In genomic region chr2:177243073-177243472, GRCh38 we compare ENCODE assay signal across 9 cellular contexts. TPM values are rescaled to one million over a fixed set of nuclear protein-coding genes. Genes with fewer than 3 reads are reported as not detected.
DNase-seq lines count a peak whose midpoint lies in the region; ATAC-seq and TF ChIP-seq lines count a peak whose summit lies in the region.
"Had no signal": no experiment of that assay in that cellular context is flagged by ENCODE, and none has a peak within 500 bp of the region (broad histone marks: within the 10 kb centered on the region; RNA-seq: fewer than 3 reads in every experiment).

No MANE protein-coding gene starts in this region.

- DNase-seq in CD4-positive, alpha-beta memory T cell = no peak
- DNase-seq in fibroblast of pulmonary artery (ENCODE audit: low read depth) = no peak
- no peak for DNase-seq in gastrocnemius medialis
- DNase-seq in MM.1S = no peak
- no peak for DNase-seq in stimulated activated naive CD4-positive, alpha-beta T cell treated with Interleukin-2 at 50 U/mL for 16 hours (lab: John Stamatoyannopoulos, UW)
- no peak for DNase-seq in posterior cingulate gyrus
- DNase-seq: stimulated activated CD4-positive, alpha-beta T cell treated with anti-CD3 and anti-CD28 coated beads, Interleukin-4, amount 100 ng/mL, for 24 hours had no signal

- H3K9me2 ChIP-seq in MM.1S (replicated peaks; ENCODE audit: insufficient read depth, low read length) = no peaks in the 10 kb centered on the region

- POLR2A ChIA-PET in CD4-positive, alpha-beta memory T cell (lab: Charles Lee; ENCODE audit: partially characterized antibody) = interaction anchor here (1.1 to 1.5 kb wide), 3 partner anchors 10 to 20 kb away, joined by 3 to 5 read pairs (median 3); no protein-coding TSS in a partner anchor

- CTCF ChIA-PET in CD4-positive, alpha-beta memory T cell (lab: Charles Lee; ENCODE audit: partially characterized antibody) = interaction anchor here (3.7 kb wide), 1 partner anchor 21 kb away, joined by 19 read pairs; the partner anchor contains the start of gene NFE2L2

- no peak overlapping the region for H3K4me3 ChIP-seq in CD4-positive, alpha-beta memory T cell (ENCODE audit: low read length in 2 of 2)
- H3K4me3 ChIP-seq in fibroblast of pulmonary artery (replicated peaks; ENCODE audit: low read depth, low read length) (peak overlapping the region; percentile 26), gastrocnemius medialis (peak overlapping the region in 3 of 4 donors; percentile 38 to 52 (median 43)), MM.1S (ENCODE audit: low read length) (no peak overlapping the region)

- H3K27ac Mint-ChIP-seq in CD4-positive, alpha-beta memory T cell = peak overlapping the region; percentile 58 to 96 (median 79)

- no peaks in the 10 kb centered on the region for H3K9me3 Mint-ChIP-seq in CD4-positive, alpha-beta memory T cell

- peaks cover 67 to 99% (median 79%) of the 10 kb centered on the region in 4 donors for H3K4me1 Mint-ChIP-seq in CD4-positive, alpha-beta memory T cell

- H3F3A ChIP-seq in MM.1S (ENCODE audit: insufficient read depth, low read length) = no peaks in the 10 kb centered on the region

- H3K27me3 Mint-ChIP-seq in CD4-positive, alpha-beta memory T cell = no peaks in the 10 kb centered on the region

- in situ Hi-C loops in gastrocnemius medialis (cut with MboI; ENCODE audit: low sequenced_read_pairs in 4 of 4) = no loop called here

- peak overlapping the region; percentile 31 to 78 (median 60) for H3K4me3 Mint-ChIP-seq in CD4-positive, alpha-beta memory T cell

- TF ChIP-seq CTCF in VCaP (conservative IDR thresholded peaks at IDR 0.05) (no peak), fibroblast of pulmonary artery (IDR thresholded peaks at IDR 0.05; ENCODE audit: low read length, missing control alignments) (no peak), gastrocnemius medialis (IDR thresholded peaks at IDR 0.05 in 4 of 5, conservative IDR thresholded peaks at IDR 0.05 in 1 of 5) (no peak), MM.1S (IDR thresholded peaks at IDR 0.05; ENCODE audit: low read length) (no peak)

- H3K27me3 ChIP-seq in CD4-positive, alpha-beta memory T cell (ENCODE audit: insufficient read depth, low read length) = no peaks in the 10 kb centered on the region
- H3K27me3 ChIP-seq in gastrocnemius medialis (no peaks in the 10 kb centered on the region), MM.1S (replicated peaks; ENCODE audit: insufficient read depth, low read length) (no peaks in the 10 kb centered on the region)

- H2AFZ ChIP-seq in MM.1S (ENCODE audit: low read length) = no peak overlapping the region

- intact Hi-C loops in CD4-positive, alpha-beta memory T cell (cut with micrococcal nuclease) = no loop called here
- intact Hi-C loops in gastrocnemius medialis (cut with DNase I; ENCODE audit: low total_unique reads) (loop anchor here (2.0 kb wide), 1 partner anchor 30 kb away; the partner anchor contains the start of gene HNRNPA3), posterior cingulate gyrus (cut with DNase I) (no loop called here)

- H3K27ac ChIP-seq in CD4-positive, alpha-beta memory T cell (ENCODE audit: low read depth, low read length) = no peak overlapping the region
- H3K27ac ChIP-seq in VCaP (peak overlapping the region; percentile 64), gastrocnemius medialis (peak overlapping the region; percentile 82 to 91 (median 85)), MM.1S (ENCODE audit: low read length) (no peak overlapping the region)

- no peak overlapping the region for H3K9ac ChIP-seq in MM.1S (ENCODE audit: low read length)

- peaks cover 95% of the 10 kb centered on the region for H3K79me2 ChIP-seq in MM.1S (ENCODE audit: low read length)

- peaks cover 3% of the 10 kb centered on the region; the same call in 1 of the 2 replicates for H4K20me1 ChIP-seq in MM.1S (ENCODE audit: insufficient read depth, low read length)

- H3K9me3 ChIP-seq in CD4-positive, alpha-beta memory T cell (ENCODE audit: control insufficient read depth in 1 of 2, low read length in 2 of 2) = no peaks in the 10 kb centered on the region
- H3K9me3 ChIP-seq in gastrocnemius medialis = no peaks in the 10 kb centered on the region
- no peaks in the 10 kb centered on the region for H3K9me3 ChIP-seq in MM.1S (replicated peaks; ENCODE audit: insufficient read depth, low read length)

- ATAC-seq in gastrocnemius medialis (no peak), HG03442 (IDR thresholded peaks at IDR 0.05; ENCODE audit: unreplicated experiment) (no peak)

- no peak overlapping the region for H3K4me2 ChIP-seq in MM.1S (ENCODE audit: low read depth, low read length)

- H3K36me3 ChIP-seq in CD4-positive, alpha-beta memory T cell (ENCODE audit: insufficient read depth, low read length) = no peaks in the 10 kb centered on the region
- H3K36me3 ChIP-seq in gastrocnemius medialis = no peaks in the 10 kb centered on the region
- no peaks in the 10 kb centered on the region for H3K36me3 ChIP-seq in MM.1S (replicated peaks; ENCODE audit: insufficient read depth, low read length)

- peaks cover 92% of the 10 kb centered on the region for H3K4me1 ChIP-seq in CD4-positive, alpha-beta memory T cell (ENCODE audit: insufficient read depth, low read length)
- H3K4me1 ChIP-seq in gastrocnemius medialis (peaks cover 92 to 96% of the 10 kb centered on the region in 2 donors), MM.1S (ENCODE audit: low read length) (peaks cover 28% of the 10 kb centered on the region)

- no peak for TF ChIP-seq POLR2A in gastrocnemius medialis (IDR thresholded peaks at IDR 0.05)

- peaks cover 7 to 26% of the 10 kb centered on the region in 2 donors for H3K36me3 Mint-ChIP-seq in CD4-positive, alpha-beta memory T cell

RNA-seq across cellular contexts. Expression of gene NFE2L2, which starts 21.5 kb away (rescaled TPM):
- 10 to 100 TPM; 86.9 TPM for total RNA-seq in CD4-positive, alpha-beta memory T cell
- 10 to 100 TPM; 39.6 to 63.6 TPM for polyA plus RNA-seq in CD4-positive, alpha-beta memory T cell
- 10 to 100 TPM; 33.0 to 93.3 (median 59.1) TPM for total RNA-seq in gastrocnemius medialis

RNA-seq across cellular contexts. Expression of gene HNRNPA3, which starts 30.5 kb away (rescaled TPM):
- 100 to 1,000 TPM; 172 to 175 TPM for total RNA-seq in CD4-positive, alpha-beta memory T cell
- 10 to 100 TPM; 41.1 to 64.5 TPM for polyA plus RNA-seq in CD4-positive, alpha-beta memory T cell
- total RNA-seq in gastrocnemius medialis = 10 to 100 TPM; 16.1 to 32.2 (median 22.4) TPM

Comparison
In these comparisons a context has a peak if more than half of its experiments do, and no peak if none do; other contexts are left out.
1. H3K27ac ChIP-seq: peak in VCaP (single experiment) and gastrocnemius medialis (4 of 4); none in CD4-positive, alpha-beta memory T cell (single experiment) and MM.1S (single experiment).
2. H3K4me3 ChIP-seq: peak in fibroblast of pulmonary artery (single experiment) and gastrocnemius medialis (3 of 4); none in CD4-positive, alpha-beta memory T cell (0 of 2) and MM.1S (single experiment).
3. RNA of gene HNRNPA3, which starts 30.5 kb away (total RNA-seq): 172 to 175 TPM in CD4-positive, alpha-beta memory T cell; 16.1 to 32.2 TPM in gastrocnemius medialis; every median in the first group is over 4 times any median in the second.